8 cellular contexts compared by ENCODE assay signal in the genomic region with DNA sequence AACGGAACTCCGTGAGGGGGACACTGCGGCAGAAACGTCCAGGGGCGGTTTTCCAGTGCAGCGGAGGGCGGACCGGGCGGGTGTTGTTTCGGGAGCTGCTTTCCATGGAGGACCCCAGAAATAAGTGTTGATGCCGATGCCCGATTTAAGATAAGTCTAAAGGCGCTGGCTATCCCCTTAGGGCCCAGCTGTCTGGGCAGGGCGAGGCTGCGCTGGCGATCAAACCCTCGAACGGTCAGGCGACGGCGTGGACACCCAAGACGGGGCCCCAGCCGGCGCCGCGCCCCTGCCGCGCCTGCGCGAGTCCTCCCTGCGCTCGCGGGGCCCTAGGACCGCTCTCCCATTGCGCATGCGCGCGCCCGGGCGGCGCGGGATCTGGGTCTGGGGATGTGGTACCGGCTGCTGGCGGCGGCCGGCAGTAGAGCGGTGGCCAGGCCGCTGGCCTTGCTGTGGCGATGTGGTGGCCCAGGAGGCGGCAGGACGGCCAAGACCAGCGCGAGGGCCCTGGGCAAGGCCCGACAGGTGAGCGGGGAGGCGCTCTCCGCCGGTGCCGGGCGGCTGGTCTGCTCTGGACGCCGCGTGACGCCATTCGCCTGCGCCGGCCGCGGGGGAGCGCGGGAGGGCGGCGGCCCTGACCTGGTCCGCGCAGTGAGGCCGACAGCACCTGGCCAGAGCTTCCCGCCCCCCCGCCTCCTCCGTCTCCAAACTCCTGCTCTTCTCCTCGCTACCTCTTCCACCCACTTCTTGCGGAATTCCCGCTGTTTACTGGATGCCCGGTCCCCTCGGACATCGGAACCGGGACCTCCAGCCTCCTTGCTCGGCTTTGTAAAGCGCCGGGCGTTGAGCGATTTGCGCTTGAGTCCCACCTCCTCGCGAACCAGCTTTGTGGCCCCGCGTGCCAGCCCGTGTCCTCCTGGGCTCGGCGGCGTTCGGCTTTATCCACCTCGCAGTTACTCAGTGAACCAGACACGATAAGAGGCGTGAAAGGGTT. TPM values are rescaled to one million over a fixed set of nuclear protein-coding genes. Genes with fewer than 3 reads are reported as not detected.
DNase-seq lines count a peak whose midpoint lies in the region; ATAC-seq, FAIRE-seq and TF ChIP-seq lines count a peak whose summit lies in the region.

No MANE protein-coding gene starts in this region.

- CTCF ChIA-PET in activated B cell treated with CpG ODN at 0.5 μM for 24 hours (lab: Charles Lee): no interaction called here

- ATAC-seq in GM18861 (IDR thresholded peaks at IDR 0.05; ENCODE audit: unreplicated experiment) (peak; percentile 63), HG03066 (IDR thresholded peaks at IDR 0.05; ENCODE audit: low read depth, unreplicated experiment) (peak; percentile 80), activated B cell treated with CpG ODN at 0.5 μM for 24 hours (ENCODE audit: low read depth) (peak; percentile 92)

- peak; percentile 96 for DNase-seq in ACHN
- peak; percentile 85 for DNase-seq in NCI-H2196 (lab: John Stamatoyannopoulos, UW; ENCODE audit: unreplicated experiment)
- peak; percentile 94 for DNase-seq in activated B cell treated with CpG ODN at 0.5 μM for 24 hours
- peak; percentile 13 to 94 (median 81) for DNase-seq in caudate nucleus (lab: John Stamatoyannopoulos, UW)
- peak; percentile 57 for DNase-seq in keratinocyte (ENCODE audit: low read depth, low spot score)
- DNase-seq in stimulated activated CD4-positive, alpha-beta T cell treated with anti-CD3 and anti-CD28 coated beads, Interleukin-12 subunit alpha, Interleukin-12 subunit beta, amount 100 ng/mL, for 4 hours: peak; percentile 89

- H3K4me3 Mint-ChIP-seq in activated B cell treated with CpG ODN at 0.5 μM for 24 hours: peak overlapping the region; percentile 99

- peaks cover 18% of the 10 kb centered on the region for H3K4me1 ChIP-seq in keratinocyte (ENCODE audit: control insufficient read depth, extremely low read depth, insufficient read depth, low read length)

- dilution Hi-C loops in keratinocyte (cut with MboI; ENCODE audit: extremely low pct_ligation_motif_present, low sequenced_read_pairs): no loop called here

- peak overlapping the region; percentile 54 to 91 (median 85) for H3K4me3 ChIP-seq in keratinocyte (ENCODE audit: control insufficient read depth in 2 of 3, extremely low read depth in 1 of 3, insufficient read depth in 2 of 3, low read depth in 1 of 3, low read length in 3 of 3)

- no peaks in the 10 kb centered on the region for H3K9me1 ChIP-seq in keratinocyte (ENCODE audit: control insufficient read depth, extremely low read depth, insufficient read depth, low read length)

- H2AFZ ChIP-seq in keratinocyte (ENCODE audit: control insufficient read depth, low read length): peak overlapping the region; percentile 90

- POLR2A ChIA-PET in activated B cell treated with CpG ODN at 0.5 μM for 24 hours (lab: Charles Lee): interaction anchor here (0.6 to 1.8 kb wide), 12 partner anchors 12 to 75 kb away, joined by 3 to 5 read pairs (median 4); partner anchors contain the start of gene DEF8

- TF ChIP-seq CTCF in activated B cell treated with CpG ODN at 0.5 μM for 24 hours (IDR thresholded peaks at IDR 0.05) (no peak), keratinocyte (optimal IDR thresholded peaks at IDR 0.05 in 1 of 3, IDR thresholded peaks at IDR 0.05 in 1 of 3, conservative IDR thresholded peaks at IDR 0.05 in 1 of 3; ENCODE audit: extremely low read depth in 1 of 3, insufficient read depth in 2 of 3, low read length in 3 of 3) (peak in 2 of 3 experiments; percentile 8 to 10)

- no peaks in the 10 kb centered on the region for H3K9me3 Mint-ChIP-seq in activated B cell treated with CpG ODN at 0.5 μM for 24 hours

- intact Hi-C loops in activated B cell treated with CpG ODN at 0.5 μM for 24 hours (cut with micrococcal nuclease): loop anchor here (1.0 to 5.0 kb wide), 4 partner anchors 24 to 98 kb away; partner anchors contain the start of gene DEF8

- peak overlapping the region; percentile 93 for H3K4me2 ChIP-seq in keratinocyte (ENCODE audit: control insufficient read depth, extremely low read depth, insufficient read depth, low read depth, low read length)

- peaks cover 46% of the 10 kb centered on the region for H3K79me2 ChIP-seq in keratinocyte (ENCODE audit: control insufficient read depth, insufficient read depth, low read length)

- H4K20me1 ChIP-seq in keratinocyte (ENCODE audit: control insufficient read depth, extremely low read depth, insufficient read depth, low read length): no peaks in the 10 kb centered on the region

- no peak for FAIRE-seq in keratinocyte (lab: Jason Lieb, UNC)

- peaks cover 2% of the 10 kb centered on the region for H3K9me3 ChIP-seq in keratinocyte (ENCODE audit: control insufficient read depth, low read depth, low read length)

- no peaks in the 10 kb centered on the region for H3K27me3 Mint-ChIP-seq in activated B cell treated with CpG ODN at 0.5 μM for 24 hours

- peaks cover 0 to 8% of the 10 kb centered on the region in 2 experiments for H3K36me3 ChIP-seq in keratinocyte (ENCODE audit: control insufficient read depth in 2 of 2, extremely low read depth in 1 of 2, insufficient read depth in 2 of 2, low read length in 2 of 2)

- peaks cover 41% of the 10 kb centered on the region for H3K4me1 Mint-ChIP-seq in activated B cell treated with CpG ODN at 0.5 μM for 24 hours

- in situ Hi-C loops in ACHN (cut with HindIII; ENCODE audit: low pct_ligation_motif_present, low pct_unique_long_range_greater_than_20kb, low sequenced_read_pairs): no loop called here

- no peaks in the 10 kb centered on the region for H3K27me3 ChIP-seq in keratinocyte (ENCODE audit: control insufficient read depth, extremely low read depth, insufficient read depth, low read length)

- peak overlapping the region; percentile 93 for H3K27ac ChIP-seq in caudate nucleus (ENCODE audit: low read depth, low read length)
- peak overlapping the region; percentile 82 for H3K27ac ChIP-seq in keratinocyte (ENCODE audit: control insufficient read depth, insufficient read depth, low read length)

- peak overlapping the region; percentile 87 for H3K9ac ChIP-seq in keratinocyte (ENCODE audit: control insufficient read depth, extremely low read depth, insufficient read depth, low read length)

- peak overlapping the region; percentile 94 for H3K27ac Mint-ChIP-seq in activated B cell treated with CpG ODN at 0.5 μM for 24 hours

- H3K36me3 Mint-ChIP-seq in activated B cell treated with CpG ODN at 0.5 μM for 24 hours (ENCODE audit: low read depth): peaks cover 12% of the 10 kb centered on the region

RNA-seq across cellular contexts. Expression of gene DEF8, which starts 24.0 kb away (rescaled TPM):
- 45.2 and 51.5 TPM in 2 replicates for total RNA-seq in activated B cell treated with CpG ODN at 0.5 μM for 24 hours
- 74.2 to 115 TPM (median 86.4 TPM) in 3 replicates for polyA plus RNA-seq in keratinocyte
- polyA plus RNA-seq in keratinocyte (2011; ENCODE audit: low read depth): 57.3 TPM
- polyA plus RNA-seq in keratinocyte (2011; cell fraction: cytosol; rRNA removed): 58.4 and 103 TPM in 2 replicates
- polyA plus RNA-seq in keratinocyte (2011; cell fraction: nucleus; rRNA removed): 162 and 165 TPM in 2 replicates
- polyA plus RNA-seq in keratinocyte (2012; ENCODE audit: low replicate concordance): 47.8 and 84.1 TPM in 2 replicates
- polyA minus RNA-seq in keratinocyte: 90.7 to 97.3 TPM (median 90.8 TPM) in 3 replicates
- polyA minus RNA-seq in keratinocyte (2011; cell fraction: cytosol; rRNA and poly(A)+ RNA removed): 69.4 TPM
- polyA minus RNA-seq in keratinocyte (2011; cell fraction: nucleus; rRNA and poly(A)+ RNA removed): 46.8 and 54.3 TPM in 2 replicates

RNA-seq across cellular contexts. Expression of gene DBNDD1, which starts 46.7 kb away (rescaled TPM):
- total RNA-seq in activated B cell treated with CpG ODN at 0.5 μM for 24 hours: 0.32 and 0.47 TPM in 2 replicates
- polyA plus RNA-seq in keratinocyte: 1.7 to 4.2 TPM (median 4.1 TPM) in 3 replicates
- polyA plus RNA-seq in keratinocyte (2011; ENCODE audit: low read depth): 1.8 TPM
- 6.7 and 9.7 TPM in 2 replicates for polyA plus RNA-seq in keratinocyte (2011; cell fraction: cytosol; rRNA removed)
- polyA plus RNA-seq in keratinocyte (2011; cell fraction: nucleus; rRNA removed): 3.6 and 4.1 TPM in 2 replicates
- polyA plus RNA-seq in keratinocyte (2012; ENCODE audit: low replicate concordance): 4.0 and 8.3 TPM in 2 replicates
- 3.3 to 4.2 TPM (median 3.7 TPM) in 3 replicates for polyA minus RNA-seq in keratinocyte
- 10.0 TPM for polyA minus RNA-seq in keratinocyte (2011; cell fraction: cytosol; rRNA and poly(A)+ RNA removed)
- 2.4 and 2.8 TPM in 2 replicates for polyA minus RNA-seq in keratinocyte (2011; cell fraction: nucleus; rRNA and poly(A)+ RNA removed)

RNA-seq across cellular contexts. Expression of gene TUBB3, which starts 49.4 kb away (rescaled TPM):
- 0.33 and 0.42 TPM in 2 replicates for total RNA-seq in activated B cell treated with CpG ODN at 0.5 μM for 24 hours
- 29.2 to 54.2 TPM (median 34.0 TPM) in 3 replicates for polyA plus RNA-seq in keratinocyte
- 12.0 TPM for polyA plus RNA-seq in keratinocyte (2011; ENCODE audit: low read depth)
- 43.9 and 88.8 TPM in 2 replicates for polyA plus RNA-seq in keratinocyte (2011; cell fraction: cytosol; rRNA removed)
- 53.8 and 69.2 TPM in 2 replicates for polyA plus RNA-seq in keratinocyte (2011; cell fraction: nucleus; rRNA removed)
- polyA plus RNA-seq in keratinocyte (2012; ENCODE audit: low replicate concordance): 28.0 and 84.9 TPM in 2 replicates
- 41.8 to 174 TPM (median 49.2 TPM) in 3 replicates for polyA minus RNA-seq in keratinocyte
- 125 TPM for polyA minus RNA-seq in keratinocyte (2011; cell fraction: cytosol; rRNA and poly(A)+ RNA removed)
- polyA minus RNA-seq in keratinocyte (2011; cell fraction: nucleus; rRNA and poly(A)+ RNA removed): 61.3 and 72.0 TPM in 2 replicates

RNA-seq across cellular contexts. Expression of gene MC1R, which starts 53.9 kb away (rescaled TPM):
- 4.8 and 6.8 TPM in 2 replicates for total RNA-seq in activated B cell treated with CpG ODN at 0.5 μM for 24 hours
- 1.1 to 1.9 TPM (median 1.1 TPM) in 3 replicates for polyA plus RNA-seq in keratinocyte
- polyA plus RNA-seq in keratinocyte (2011; ENCODE audit: low read depth): 0.99 TPM
- 0.23 and 0.61 TPM in 2 replicates for polyA plus RNA-seq in keratinocyte (2011; cell fraction: cytosol; rRNA removed)
- polyA plus RNA-seq in keratinocyte (2011; cell fraction: nucleus; rRNA removed): 8.9 TPM in 2 replicates
- polyA plus RNA-seq in keratinocyte (2012; ENCODE audit: low replicate concordance): 0.88 and 1.8 TPM in 2 replicates
- polyA minus RNA-seq in keratinocyte: 1.2 to 3.1 TPM (median 2.1 TPM) in 3 replicates
- polyA minus RNA-seq in keratinocyte (2011; cell fraction: cytosol; rRNA and poly(A)+ RNA removed): 2.1 TPM
- 3.3 and 4.3 TPM in 2 replicates for polyA minus RNA-seq in keratinocyte (2011; cell fraction: nucleus; rRNA and poly(A)+ RNA removed)

Comparison
In these comparisons a context has a peak if more than half of its experiments do, and no peak if none do; other contexts are left out.
1. Peak in every context shown above with its lines: DNase-seq, ATAC-seq, H3K4me3 ChIP-seq and H3K27ac ChIP-seq.